ENCODE assay signal across 15 cellular contexts in genomic region chr21:28893687-28894086, GRCh38.
DNase-seq lines count a peak whose midpoint lies in the region; ATAC-seq and TF ChIP-seq lines count a peak whose summit lies in the region.
"Had no signal": no experiment of that assay in that cellular context is flagged by ENCODE, and none has a peak within 500 bp of the region (broad histone marks: within the 10 kb centered on the region; RNA-seq: fewer than 3 reads in every experiment).

No MANE protein-coding gene starts in this region.

- H3K9me3 ChIP-seq in PC-3 (ENCODE audit: low read length) = no peaks in the 10 kb centered on the region

- H2AFZ ChIP-seq in PC-3 (ENCODE audit: low read length) = no peak overlapping the region; the same call in 1 of the 2 replicates
- H2AFZ ChIP-seq: PC-9 had no signal

- no peaks in the 10 kb centered on the region for H3K79me2 ChIP-seq in PC-3 (ENCODE audit: low read length)

- H3K4me3 ChIP-seq in PC-3 (ENCODE audit: low read length) = no peak overlapping the region
- H3K4me3 ChIP-seq: PC-9 had no signal

- ATAC-seq in PC-3 = peak; percentile 42; the same call in 1 of the 2 replicates
- ATAC-seq in GM18498 (IDR thresholded peaks at IDR 0.05; ENCODE audit: unreplicated experiment) = no peak
- ATAC-seq in HG03378 (IDR thresholded peaks at IDR 0.05; ENCODE audit: unreplicated experiment) = no peak
- no peak for ATAC-seq in esophagus mucosa

- no peaks in the 10 kb centered on the region for H3F3A ChIP-seq in PC-3 (ENCODE audit: low read length, unreplicated experiment)

- TF ChIP-seq CTCF in PC-3 (conservative IDR thresholded peaks at IDR 0.05; ENCODE audit: low read depth, low read length) = no peak

- BruUV-seq in PC-3 (replicated peaks; lab: Mats Ljungman, UMichigan) = no TSS peak

- CTCF ChIA-PET in PC-3 (lab: Charles Lee) = no interaction called here

- POLR2A ChIA-PET in PC-3 (lab: Charles Lee; ENCODE audit: unreplicated experiment) = no interaction called here

- no peaks in the 10 kb centered on the region for H3K4me1 ChIP-seq in PC-3 (ENCODE audit: insufficient read depth, low read length)

- H3K9ac ChIP-seq in PC-3 (ENCODE audit: low read length) = no peak overlapping the region
- H3K9ac ChIP-seq: KMS-11 had no signal

- no peak overlapping the region for H3K27ac ChIP-seq in PC-3 (ENCODE audit: low read length)
- H3K27ac ChIP-seq: KMS-11, PC-9 had no signal

- H4K20me1 ChIP-seq in PC-3 (ENCODE audit: low read length) = no peaks in the 10 kb centered on the region

- no peaks in the 10 kb centered on the region for H3K9me2 ChIP-seq in PC-3 (replicated peaks; ENCODE audit: low read length)

- DNase-seq in M059J (ENCODE audit: low read depth) = peak; percentile 19
- no peak for DNase-seq in PC-3
- DNase-seq in cerebellar cortex (ENCODE audit: low spot score) = peak; percentile 67
- no peak for DNase-seq in NCI-H1105 treated with DMSO at 0.1 percent for 48 hours (lab: John Stamatoyannopoulos, UW)
- DNase-seq: ACHN; C1 segment of cervical spinal cord; CD8-positive, alpha-beta memory T cell; GOT3; NCI-H1436 treated with DMSO at 0.1 percent for 48 hours; NCI-H2081; PC-9 had no signal

- H3K4me2 ChIP-seq in PC-3 (ENCODE audit: low read length) = no peak overlapping the region
- H3K4me2 ChIP-seq: KMS-11, PC-9 had no signal

- H3K36me3 ChIP-seq in PC-3 (ENCODE audit: low read depth, low read length) = no peaks in the 10 kb centered on the region

- intact Hi-C loops in PC-3 (cut with micrococcal nuclease) = no loop called here

- H3K27me3 ChIP-seq in PC-3 (ENCODE audit: low read length) = no peaks in the 10 kb centered on the region

Comparison
In these comparisons a context has a peak if more than half of its experiments do, and no peak if none do; other contexts are left out.
1. DNase-seq: peak in M059J (single experiment) and cerebellar cortex (single experiment); none in PC-3 (single experiment) and NCI-H1105 treated with DMSO at 0.1 percent for 48 hours (single experiment).